Comparison of ENCODE assay signal across 13 cellular contexts in the genomic region with DNA sequence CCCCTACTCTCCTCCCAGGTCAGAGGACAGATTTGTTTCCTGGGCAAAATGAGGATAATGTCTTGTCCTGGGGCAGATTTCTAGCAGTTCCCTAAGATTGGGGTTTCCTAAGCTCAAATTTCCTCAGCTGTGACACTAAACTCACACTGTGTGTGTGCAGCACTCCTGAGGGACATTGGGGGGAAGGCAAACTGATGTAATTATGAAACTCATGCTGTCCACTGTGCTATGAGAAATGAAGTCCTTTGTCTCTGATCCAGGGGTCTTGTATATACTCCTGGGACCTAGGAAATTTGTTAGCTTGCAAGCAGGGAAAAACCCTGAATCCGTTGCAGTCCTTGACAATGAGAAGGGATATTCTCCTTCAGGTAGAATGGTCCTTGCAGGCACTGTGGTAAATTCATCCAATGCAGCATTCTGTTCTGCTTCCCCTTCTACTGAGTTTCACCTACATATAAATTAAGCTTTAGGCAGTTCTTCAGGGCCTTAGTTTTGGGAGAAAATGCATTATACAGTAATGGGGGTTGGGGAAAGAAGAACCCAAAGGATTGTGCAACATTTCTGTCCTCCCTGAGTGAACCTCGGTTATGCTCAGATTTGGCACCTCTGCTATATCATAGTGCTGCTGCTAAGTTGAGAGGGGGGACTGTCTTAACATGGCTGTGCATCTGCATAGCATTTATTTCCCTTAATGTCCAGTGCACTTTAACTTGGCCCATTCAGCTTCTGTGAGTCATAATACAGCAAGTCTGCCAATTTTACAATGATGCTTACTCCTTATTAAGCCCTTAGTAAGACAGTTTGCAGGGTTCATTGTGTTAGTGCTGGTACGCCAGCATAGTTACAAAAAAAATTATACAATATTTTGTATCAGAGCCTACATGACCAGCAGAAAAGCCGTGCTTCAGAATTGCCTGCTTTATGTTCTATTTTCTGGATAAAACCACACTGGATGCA.
DNase-seq lines count a peak whose midpoint lies in the region; ATAC-seq, FAIRE-seq and TF ChIP-seq lines count a peak whose summit lies in the region.
"Had no signal": no experiment of that assay in that cellular context is flagged by ENCODE, and none has a peak within 500 bp of the region (broad histone marks: within the 10 kb centered on the region; RNA-seq: fewer than 3 reads in every experiment).

No MANE protein-coding gene starts in this region.

- CTCF ChIA-PET in HEK293T (lab: Yijun Ruan, JAX) = no interaction called here

- ATAC-seq in HG02678 (IDR thresholded peaks at IDR 0.05; ENCODE audit: unreplicated experiment) = no peak
- ATAC-seq: natural killer cell, upper lobe of right lung had no signal

- POLR2A ChIA-PET in HEK293T (lab: Yijun Ruan, JAX) = no interaction called here

- H3K4me3 Mint-ChIP-seq in nephron = no peak overlapping the region
- H3K4me3 Mint-ChIP-seq: central memory CD8-positive, alpha-beta T cell; natural killer cell had no signal

- peaks cover 44% of the 10 kb centered on the region for H3K36me3 Mint-ChIP-seq in nephron (ENCODE audit: low read depth)
- H3K36me3 Mint-ChIP-seq: natural killer cell had no signal

- no peak overlapping the region for H3K4me3 ChIP-seq in AG10803 (ENCODE audit: low read length)
- H3K4me3 ChIP-seq in esophagus squamous epithelium = no peak overlapping the region
- H3K4me3 ChIP-seq: upper lobe of right lung had no signal

- TF ChIP-seq CTCF in AG10803 (conservative IDR thresholded peaks at IDR 0.05; ENCODE audit: low read length) = no peak
- TF ChIP-seq CTCF in esophagus squamous epithelium (IDR thresholded peaks at IDR 0.05) = no peak
- TF ChIP-seq CTCF in nephron (IDR thresholded peaks at IDR 0.05; ENCODE audit: unreplicated experiment in 3 of 3) = no peak

- peak overlapping the region; percentile 17 to 74 (median 46) for H3K27ac Mint-ChIP-seq in nephron

- no peaks in the 10 kb centered on the region for H3K27me3 Mint-ChIP-seq in nephron (ENCODE audit: low read depth)
- H3K27me3 Mint-ChIP-seq: central memory CD8-positive, alpha-beta T cell had no signal

- intact Hi-C loops in esophagus squamous epithelium (cut with DNase I) = no loop called here

- H3K4me1 ChIP-seq in esophagus squamous epithelium = peaks cover 3 to 33% (median 6%) of the 10 kb centered on the region in 3 donors
- H3K4me1 ChIP-seq: upper lobe of right lung had no signal

- peak overlapping the region in 3 of 4 donors; percentile 27 to 59 (median 51) for H3K27ac ChIP-seq in esophagus squamous epithelium
- H3K27ac ChIP-seq: upper lobe of right lung had no signal

- no peak for TF ChIP-seq POLR2A in esophagus squamous epithelium (IDR thresholded peaks at IDR 0.05)

- DNase-seq in AG10803 (ENCODE audit: low read depth) = peak; percentile 76
- peak; percentile 28 to 78 for DNase-seq in NCI-H446 (lab: John Stamatoyannopoulos, UW)
- DNase-seq in esophagus squamous epithelium (lab: John Stamatoyannopoulos, UW) = no peak
- no peak for DNase-seq in globus pallidus (ENCODE audit: low spot score)
- no peak for DNase-seq in HEK293T (ENCODE audit: extremely low spot score)
- no peak for DNase-seq in frontal cortex (ENCODE audit: low spot score in 2 of 2)
- DNase-seq: natural killer cell, NCI-H187, upper lobe of right lung had no signal

- no peak for FAIRE-seq in frontal cortex (lab: Jason Lieb, UNC)
- FAIRE-seq: GM12892 had no signal

- peaks cover 68% of the 10 kb centered on the region for H3K4me1 Mint-ChIP-seq in nephron
- H3K4me1 Mint-ChIP-seq: central memory CD8-positive, alpha-beta T cell had no signal

- H3K9me3 ChIP-seq in esophagus squamous epithelium = no peaks in the 10 kb centered on the region
- H3K9me3 ChIP-seq: upper lobe of right lung had no signal

- H3K36me3 ChIP-seq in esophagus squamous epithelium = peaks cover 0 to 27% (median 0%) of the 10 kb centered on the region in 3 donors

- no peaks in the 10 kb centered on the region for H3K27me3 ChIP-seq in esophagus squamous epithelium
- H3K27me3 ChIP-seq: upper lobe of right lung had no signal

- WGBS in esophagus squamous epithelium, 2 donors = 63 to 75% methylated on average over 4 of the region's 4 CpGs

- no peaks in the 10 kb centered on the region for H3K9me3 Mint-ChIP-seq in nephron
- H3K9me3 Mint-ChIP-seq: central memory CD8-positive, alpha-beta T cell; natural killer cell had no signal

TF ChIP-seq in HEK293T, 16 proteins besides CTCF, POLR2A, EP300 and RAD21:
- no peak for TF ChIP-seq ZNF384 (IDR thresholded peaks at IDR 0.05)
TF ChIP-seq in HEK293T: peak in this region for 0.

Comparison
In these comparisons a context has a peak if more than half of its experiments do, and no peak if none do; other contexts are left out.
1. DNase-seq: peak in AG10803 (single experiment) and NCI-H446 (2 of 2); none in esophagus squamous epithelium (single experiment), globus pallidus (single experiment), HEK293T (single experiment) and frontal cortex (0 of 2).